8 cellular contexts compared by ENCODE assay signal in genomic region chr14:101961011-101961721, GRCh38. TPM values are rescaled to one million over a fixed set of nuclear protein-coding genes. Genes with fewer than 3 reads are reported as not detected.
DNase-seq lines count a peak whose midpoint lies in the region; ATAC-seq and TF ChIP-seq lines count a peak whose summit lies in the region.

No MANE protein-coding gene starts in this region.

- H3K27me3 ChIP-seq in parathyroid adenoma (ENCODE audit: control insufficient read depth, insufficient read depth, low read length) = no peaks in the 10 kb centered on the region
- no peaks in the 10 kb centered on the region for H3K27me3 ChIP-seq in upper lobe of left lung

- H3K36me3 ChIP-seq in parathyroid adenoma (ENCODE audit: control insufficient read depth, insufficient read depth, low read length) = no peaks in the 10 kb centered on the region
- H3K36me3 ChIP-seq in upper lobe of left lung = no peaks in the 10 kb centered on the region

- H3K9me3 ChIP-seq in parathyroid adenoma (ENCODE audit: control insufficient read depth, low read length) (no peaks in the 10 kb centered on the region), upper lobe of left lung (no peaks in the 10 kb centered on the region)

- H3K27ac ChIP-seq in parathyroid adenoma (no peak overlapping the region), upper lobe of left lung (no peak overlapping the region)

- ATAC-seq in upper lobe of left lung (ENCODE audit: low FRiP score in 2 of 2) = peak; percentile 61 to 65
- ATAC-seq in GM21737 (IDR thresholded peaks at IDR 0.05; ENCODE audit: unreplicated experiment) = no peak

- TF ChIP-seq EP300 in upper lobe of left lung (IDR thresholded peaks at IDR 0.05) = no peak

- 35 to 63% methylated on average over 11 to 19 of the region's 19 CpGs for WGBS in upper lobe of left lung, 2 donors

- no peak overlapping the region for H3K4me2 ChIP-seq in parathyroid adenoma (ENCODE audit: low read length)

- DNase-seq in GF-D8 (lab: John Stamatoyannopoulos, UW) (peak; percentile 25), NCI-H128 (lab: John Stamatoyannopoulos, UW; ENCODE audit: unreplicated experiment) (peak; percentile 61), SKM-1 (lab: John Stamatoyannopoulos, UW; ENCODE audit: unreplicated experiment) (peak; percentile 37), glomerular visceral epithelial cell (ENCODE audit: extremely low spot score) (peak; percentile 85), upper lobe of left lung (peak; percentile 75 to 79)
- DNase-seq in activated naive CD4-positive, alpha-beta T cell treated with anti-CD3 and anti-CD28 coated beads, Interleukin-2, amount 50 U/mL, for 16 hours = peak; percentile 78

- H3K4me1 ChIP-seq in parathyroid adenoma (peaks cover 4% of the 10 kb centered on the region), upper lobe of left lung (peaks cover 10 to 25% (median 20%) of the 10 kb centered on the region in 4 donors)

- H3K79me2 ChIP-seq in parathyroid adenoma = peaks cover 19% of the 10 kb centered on the region

- H2AFZ ChIP-seq in parathyroid adenoma = peak overlapping the region; percentile 8

- no peak for TF ChIP-seq POLR2A in upper lobe of left lung (IDR thresholded peaks at IDR 0.05)

- H3K9ac ChIP-seq in parathyroid adenoma = no peak overlapping the region

- H3K4me3 ChIP-seq in parathyroid adenoma (ENCODE audit: low read depth, low read length) = no peak overlapping the region
- H3K4me3 ChIP-seq in upper lobe of left lung = no peak overlapping the region

- peak; percentile 85 for TF ChIP-seq CTCF in parathyroid adenoma (IDR thresholded peaks at IDR 0.05)
- peak; percentile 88 to 92 (median 89) for TF ChIP-seq CTCF in upper lobe of left lung (IDR thresholded peaks at IDR 0.05)

RNA-seq across cellular contexts. Expression of gene DYNC1H1, which starts 3.2 kb away (rescaled TPM):
- total RNA-seq in upper lobe of left lung = 100 to 1,000 TPM; 352 to 556 (median 447) TPM

Comparison
In these comparisons a context has a peak if more than half of its experiments do, and no peak if none do; other contexts are left out.
1. DNase-seq: peak in every context shown above with its lines; median percentile 85 in glomerular visceral epithelial cell; 78 in activated naive CD4-positive, alpha-beta T cell treated with anti-CD3 and anti-CD28 coated beads, Interleukin-2, amount 50 U/mL, for 16 hours; 77 in upper lobe of left lung; 61 in NCI-H128; 37 in SKM-1; 25 in GF-D8.